Comparison of ENCODE assay signal across 7 cellular contexts in genomic region chr14:96702831-96703230, GRCh38.
"Had no signal": no experiment of that assay in that cellular context is flagged by ENCODE, and none has a peak within 500 bp of the region (broad histone marks: within the 10 kb centered on the region; RNA-seq: fewer than 3 reads in every experiment).

No MANE protein-coding gene starts in this region.

- H3K27ac Mint-ChIP-seq: IgD-negative memory B cell had no signal

- H3K4me3 ChIP-seq: K562 had no signal

- DNase-seq: KBM-7, KG1 had no signal

- H3K9me3 Mint-ChIP-seq: IgD-negative memory B cell had no signal

- H3K4me3 Mint-ChIP-seq: IgD-negative memory B cell had no signal

- H3K27ac ChIP-seq: HL-60 had no signal

- ATAC-seq: HepG2, K562 had no signal

- FAIRE-seq: HepG2, HTR-8/SVneo, K562 had no signal
